8 cellular contexts compared by ENCODE assay signal in the genomic region with DNA sequence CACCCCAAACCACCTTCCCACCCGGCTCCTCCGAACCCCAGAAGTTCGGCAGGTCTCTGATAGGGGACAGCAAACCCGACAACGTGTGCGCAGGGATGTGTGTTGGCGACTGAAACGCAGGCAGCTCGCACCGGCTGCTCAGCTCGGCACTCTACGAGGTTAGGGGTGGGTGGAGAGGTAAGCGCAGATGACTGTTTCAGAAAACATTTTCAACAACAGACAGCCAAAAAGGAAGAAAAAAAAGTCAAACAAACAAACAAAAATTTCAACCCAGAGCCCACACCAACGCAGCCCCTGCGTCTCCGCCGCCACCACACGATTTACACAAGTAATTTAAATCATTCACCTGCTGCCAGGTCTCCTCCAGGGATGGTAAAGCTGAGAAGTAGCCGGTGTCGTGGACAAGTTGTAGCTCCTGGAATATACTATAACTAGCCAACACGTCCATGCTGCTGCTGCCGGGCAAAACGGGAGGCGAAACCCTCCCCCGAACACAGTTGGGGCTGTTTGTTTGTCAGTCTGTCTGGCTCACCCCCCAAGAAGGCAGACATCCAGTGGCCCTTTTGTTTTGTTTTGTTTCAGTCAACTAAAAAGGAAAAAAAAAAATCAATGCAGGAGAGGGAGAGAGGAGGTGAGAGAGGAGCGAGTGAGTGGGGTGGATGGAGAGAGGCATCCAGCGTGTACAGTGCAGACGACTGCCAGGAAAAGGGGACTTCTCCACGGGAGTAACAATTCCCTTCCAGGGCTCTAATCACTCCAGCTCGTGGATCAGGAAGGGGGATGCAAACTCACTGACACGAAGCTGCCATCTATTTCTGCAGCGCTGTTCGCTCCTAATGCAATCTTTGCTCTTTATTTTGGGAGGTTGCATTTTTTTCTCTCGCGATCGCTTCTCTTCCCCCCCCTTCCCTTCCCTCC. TPM values are rescaled to one million over a fixed set of nuclear protein-coding genes. Genes with fewer than 3 reads are reported as not detected.
DNase-seq lines count a peak whose midpoint lies in the region; ATAC-seq and TF ChIP-seq lines count a peak whose summit lies in the region.

A gene (minus strand): TSS at position 828 of the 918 bp plus-strand sequence. CDS start 380 bp downstream, at position 448.

- H3K4me1 ChIP-seq in GM23248 (ENCODE audit: insufficient read depth), result peaks cover 31% of the 10 kb centered on the region
- peaks cover 26% of the 10 kb centered on the region for H3K4me1 ChIP-seq in RWPE2 (ENCODE audit: insufficient read depth, poor library complexity, severe bottlenecking)
- peaks cover 32% of the 10 kb centered on the region for H3K4me1 ChIP-seq in upper lobe of right lung

- POLR2A ChIA-PET in activated naive CD8-positive, alpha-beta T cell treated with anti-CD3 and anti-CD28 coated beads, Interleukin-2, amount 10 ng/mL, durations not matched to agents 7 days and 5 days (lab: Charles Lee), result interaction anchor here (0.5 to 5.5 kb wide), 16 partner anchors 10 to 546 kb away, joined by 3 to 107 read pairs (median 5); a partner anchor contains a TSS

- peaks cover 69% of the 10 kb centered on the region for H3F3A ChIP-seq in GM23248 (ENCODE audit: insufficient read depth)

- no peak within 1 kb of the TSS for H2AFZ ChIP-seq in GM23248

- peaks cover 39% of the 10 kb centered on the region for H3K4me1 Mint-ChIP-seq in activated naive CD8-positive, alpha-beta T cell treated with anti-CD3 and anti-CD28 coated beads, Interleukin-2, amount 10 ng/mL, durations not matched to agents 7 days and 5 days
- H3K4me1 Mint-ChIP-seq in osteocyte (ENCODE audit: unreplicated experiment), result peaks cover 46% of the 10 kb centered on the region

- 1 to 2% methylated on average over 33 to 36 of the region's 36 CpGs for WGBS in GM23248 (ENCODE audit: low coverage in 1 of 2, low lambda C conversion rate in 2 of 2, missing lambda C conversion rate in 2 of 2), 2 experiments

- peak within 1 kb of the TSS; percentile 87 for H3K4me3 Mint-ChIP-seq in activated naive CD8-positive, alpha-beta T cell treated with anti-CD3 and anti-CD28 coated beads, Interleukin-2, amount 10 ng/mL, durations not matched to agents 7 days and 5 days
- H3K4me3 Mint-ChIP-seq in osteocyte (ENCODE audit: unreplicated experiment), result peak within 1 kb of the TSS; percentile 91

- peak within 1 kb of the TSS; percentile 99 for H3K4me3 ChIP-seq in GM23248
- peak within 1 kb of the TSS; percentile 94 for H3K4me3 ChIP-seq in RWPE2 (ENCODE audit: severe bottlenecking)
- peak within 1 kb of the TSS; percentile 76 for H3K4me3 ChIP-seq in upper lobe of right lung

- H4K20me1 ChIP-seq in GM23248 (ENCODE audit: insufficient read depth), result peaks cover under 1% of the 10 kb centered on the region; the same call in 1 of the 2 replicates

- H3K9me3 Mint-ChIP-seq in activated naive CD8-positive, alpha-beta T cell treated with anti-CD3 and anti-CD28 coated beads, Interleukin-2, amount 10 ng/mL, durations not matched to agents 7 days and 5 days, result no peaks in the 10 kb centered on the region
- H3K9me3 Mint-ChIP-seq in osteocyte (ENCODE audit: unreplicated experiment), result peaks cover 7% of the 10 kb centered on the region

- H3K9me3 ChIP-seq in GM23248 (ENCODE audit: low read depth) (no peaks in the 10 kb centered on the region), RWPE2 (ENCODE audit: severe bottlenecking) (no peaks in the 10 kb centered on the region), upper lobe of right lung (no peaks in the 10 kb centered on the region)

- H3K36me3 ChIP-seq in GM23248 (ENCODE audit: low read depth), result no peaks in the 10 kb centered on the region
- H3K36me3 ChIP-seq in RWPE2 (ENCODE audit: low read depth), result peaks cover 43% of the 10 kb centered on the region
- H3K36me3 ChIP-seq in upper lobe of right lung, result no peaks in the 10 kb centered on the region

- peaks cover 54% of the 10 kb centered on the region for H3K79me2 ChIP-seq in GM23248 (ENCODE audit: insufficient read depth)

- intact Hi-C loops in Right ventricle myocardium inferior (cut with DNase I) (loop anchor here (1.0 to 10.0 kb wide), 9 partner anchors 21 to 361 kb away; no protein-coding TSS in a partner anchor), upper lobe of right lung (cut with DNase I) (no loop called here)

- ATAC-seq in RWPE2 (ENCODE audit: low read depth) (peak; percentile 1; the same call in 2 of the 3 replicates), Right ventricle myocardium inferior (peak; percentile 27), upper lobe of right lung (peak; percentile 0), HG03196 (IDR thresholded peaks at IDR 0.05; ENCODE audit: unreplicated experiment) (no peak)
- ATAC-seq in activated naive CD8-positive, alpha-beta T cell treated with anti-CD3 and anti-CD28 coated beads, Interleukin-2, amount 10 ng/mL, durations not matched to agents 7 days and 5 days (ENCODE audit: low read depth), result no peak

- in situ Hi-C loops in ACHN (cut with HindIII; ENCODE audit: low pct_ligation_motif_present, low pct_unique_long_range_greater_than_20kb, low sequenced_read_pairs), result no loop called here
- in situ Hi-C loops in GM23248 (cut with MboI), result loop anchor here (10.0 kb wide), 1 partner anchor 309 kb away; no protein-coding TSS in a partner anchor

- H3K9me2 ChIP-seq in GM23248 (ENCODE audit: insufficient read depth), result no peaks in the 10 kb centered on the region

- peaks cover 6% of the 10 kb centered on the region for H3K36me3 Mint-ChIP-seq in activated naive CD8-positive, alpha-beta T cell treated with anti-CD3 and anti-CD28 coated beads, Interleukin-2, amount 10 ng/mL, durations not matched to agents 7 days and 5 days
- no peaks in the 10 kb centered on the region for H3K36me3 Mint-ChIP-seq in osteocyte (ENCODE audit: unreplicated experiment)

- peak; percentile 42 for DNase-seq in ACHN
- DNase-seq in GM23248, result peak; percentile 76
- DNase-seq in RWPE2 (ENCODE audit: low spot score), result no peak
- peak; percentile 60 for DNase-seq in activated naive CD8-positive, alpha-beta T cell treated with anti-CD3 and anti-CD28 coated beads, Interleukin-2, amount 10 ng/mL, durations not matched to agents 7 days and 5 days
- DNase-seq in Right ventricle myocardium inferior (ENCODE audit: missing footprints), result peak; percentile 79
- peak; percentile 85 for DNase-seq in osteocyte (ENCODE audit: extremely low spot score, unreplicated experiment)
- DNase-seq in upper lobe of right lung, result peak; percentile 80

- H3K27ac Mint-ChIP-seq in activated naive CD8-positive, alpha-beta T cell treated with anti-CD3 and anti-CD28 coated beads, Interleukin-2, amount 10 ng/mL, durations not matched to agents 7 days and 5 days, result peak within 1 kb of the TSS; percentile 96
- H3K27ac Mint-ChIP-seq in osteocyte (ENCODE audit: unreplicated experiment), result peak within 1 kb of the TSS; percentile 100

- H3K27me3 Mint-ChIP-seq in activated naive CD8-positive, alpha-beta T cell treated with anti-CD3 and anti-CD28 coated beads, Interleukin-2, amount 10 ng/mL, durations not matched to agents 7 days and 5 days, result no peaks in the 10 kb centered on the region
- no peaks in the 10 kb centered on the region for H3K27me3 Mint-ChIP-seq in osteocyte (ENCODE audit: unreplicated experiment)

- peak within 1 kb of the TSS; percentile 98 for H3K27ac ChIP-seq in GM23248
- peak within 1 kb of the TSS; percentile 96 for H3K27ac ChIP-seq in RWPE2 (ENCODE audit: poor library complexity, severe bottlenecking)
- H3K27ac ChIP-seq in upper lobe of right lung, result peak within 1 kb of the TSS; percentile 100

- TF ChIP-seq CTCF in RWPE2 (IDR thresholded peaks at IDR 0.05; ENCODE audit: poor library complexity, severe bottlenecking) (no peak), osteocyte (IDR thresholded peaks at IDR 0.05) (no peak), upper lobe of right lung (IDR thresholded peaks at IDR 0.05) (no peak)

- no peaks in the 10 kb centered on the region for H3K27me3 ChIP-seq in GM23248 (replicated peaks; ENCODE audit: insufficient read depth)
- no peaks in the 10 kb centered on the region for H3K27me3 ChIP-seq in RWPE2 (ENCODE audit: insufficient read depth, poor library complexity, severe bottlenecking)
- H3K27me3 ChIP-seq in upper lobe of right lung, result no peaks in the 10 kb centered on the region

- H3K9ac ChIP-seq in GM23248, result peak within 1 kb of the TSS; percentile 100

- H3K4me2 ChIP-seq in GM23248 (ENCODE audit: unreplicated experiment), result peak within 1 kb of the TSS; percentile 99

RNA-seq across cellular contexts. Expression of the gene that starts here (rescaled TPM):
- total RNA-seq in GM23248 (2014; rRNA removed; shearing (Covaris generic)), result 22.5 and 43.0 TPM in 2 replicates
- polyA plus RNA-seq in GM23248 (2016; fragmentation: Nextera tagmentation; extraction: Ambion mirVana), result 35.8 and 39.4 TPM in 2 replicates
- total RNA-seq in activated naive CD8-positive, alpha-beta T cell treated with anti-CD3 and anti-CD28 coated beads, Interleukin-2, amount 10 ng/mL, durations not matched to agents 7 days and 5 days, result 10 to 100 TPM; 17.9 to 22.9 TPM
- total RNA-seq in Right ventricle myocardium inferior, result 25.3 TPM
- total RNA-seq in osteocyte, result 36.7 and 39.8 TPM in 2 replicates
- total RNA-seq in upper lobe of right lung, result 62.1 TPM

Comparison
In these comparisons a context has a peak if more than half of its experiments do, and no peak if none do; other contexts are left out.
1. ATAC-seq: peak in RWPE2 (single experiment), Right ventricle myocardium inferior (single experiment) and upper lobe of right lung (single experiment); none in activated naive CD8-positive, alpha-beta T cell treated with anti-CD3 and anti-CD28 coated beads, Interleukin-2, amount 10 ng/mL, durations not matched to agents 7 days and 5 days (single experiment) and HG03196 (single experiment).
2. Peak in every context shown above with its lines, with median percentiles within 50 percentile points of each other: H3K27ac ChIP-seq and H3K4me3 ChIP-seq.